ENCODE assay signal across 1 cellular context in genomic region chr5:163408311-163408923, GRCh38.
TF ChIP-seq lines count a peak whose summit lies in the region.

No MANE protein-coding gene starts in this region.

TF ChIP-seq in endothelial cell of umbilical vein, 7 proteins besides CTCF, POLR2A, EP300 and RAD21 (continued from another document):
- TF ChIP-seq GATA2 (IDR thresholded peaks at IDR 0.05; ENCODE audit: insufficient read depth, insufficient read length, low read depth, low read length): no peak
